ENCODE assay signal across 1 cellular context in genomic region chr12:107761502-107761904, GRCh38.
TF ChIP-seq lines count a peak whose summit lies in the region.

No MANE protein-coding gene starts in this region.

TF ChIP-seq in K562, 482 proteins besides CTCF, POLR2A, EP300 and RAD21 (continued from another document):
- TF ChIP-seq PATZ1 (CRISPR knock-in tag; IDR thresholded peaks at IDR 0.05; ENCODE audit: borderline replicate concordance) (no peak), PHF20 (IDR thresholded peaks at IDR 0.05; ENCODE audit: partially characterized antibody) (peak; percentile 1)
